ENCODE assay signal across 8 cellular contexts in genomic region chr19:35628264-35628564, GRCh38. TPM values are rescaled to one million over a fixed set of nuclear protein-coding genes. Genes with fewer than 3 reads are reported as not detected.
DNase-seq lines count a peak whose midpoint lies in the region; ATAC-seq and TF ChIP-seq lines count a peak whose summit lies in the region.

No MANE protein-coding gene starts in this region.

- H3K4me1 ChIP-seq in Peyer's patch (peaks cover 0 to 11% (median 7%) of the 10 kb centered on the region in 4 donors), esophagus squamous epithelium (peaks cover 12 to 26% (median 14%) of the 10 kb centered on the region in 3 donors), psoas muscle (peaks cover 13% of the 10 kb centered on the region)

- no peak for TF ChIP-seq CTCF in Peyer's patch (IDR thresholded peaks at IDR 0.05)
- TF ChIP-seq CTCF in esophagus squamous epithelium (IDR thresholded peaks at IDR 0.05): no peak
- no peak for TF ChIP-seq CTCF in psoas muscle (IDR thresholded peaks at IDR 0.05)

- H3K36me3 ChIP-seq in Peyer's patch (peaks cover 0 to 29% (median 0%) of the 10 kb centered on the region in 3 donors), esophagus squamous epithelium (peaks cover 7 to 34% (median 28%) of the 10 kb centered on the region in 3 donors), psoas muscle (ENCODE audit: insufficient read depth in 1 of 2, low read depth in 1 of 2) (peaks cover 4 to 36% of the 10 kb centered on the region in 2 donors)

- H3K4me3 ChIP-seq in GM08714 (ENCODE audit: low read length) (peak overlapping the region; percentile 94), Peyer's patch (peak overlapping the region; percentile 57 to 100 (median 72)), esophagus squamous epithelium (peak overlapping the region; percentile 84 to 96 (median 90)), psoas muscle (peak overlapping the region; percentile 83)

- no peaks in the 10 kb centered on the region for H3K9me3 ChIP-seq in Peyer's patch
- H3K9me3 ChIP-seq in esophagus squamous epithelium: no peaks in the 10 kb centered on the region
- no peaks in the 10 kb centered on the region for H3K9me3 ChIP-seq in psoas muscle

- WGBS in esophagus squamous epithelium, 2 donors: 4 to 8% methylated on average over 9 of the region's 9 CpGs
- WGBS in psoas muscle, 3 donors: 7 to 10% (median 9%) methylated on average over 9 of the region's 9 CpGs

- H3K27ac ChIP-seq in Peyer's patch (peak overlapping the region; percentile 85 to 96 (median 88)), esophagus squamous epithelium (peak overlapping the region; percentile 92 to 97 (median 93)), psoas muscle (peak overlapping the region; percentile 94)

- intact Hi-C loops in esophagus squamous epithelium (cut with DNase I) (no loop called here), psoas muscle (cut with DNase I) (loop anchor here in 1 of 2 donors (2.0 kb wide), 1 partner anchor 83 kb away; the partner anchor contains the start of gene TMEM147)

- ATAC-seq in psoas muscle (no peak), HG03175 (IDR thresholded peaks at IDR 0.05; ENCODE audit: unreplicated experiment) (no peak), HG03342 (IDR thresholded peaks at IDR 0.05; ENCODE audit: unreplicated experiment) (no peak)

- DNase-seq in Peyer's patch (no peak), esophagus squamous epithelium (lab: John Stamatoyannopoulos, UW) (no peak), psoas muscle (no peak), putamen (ENCODE audit: low spot score) (no peak), NCI-H446 treated with DMSO at 0.1 percent for 48 hours (lab: John Stamatoyannopoulos, UW) (no peak)

- no peak for TF ChIP-seq POLR2A in Peyer's patch (IDR thresholded peaks at IDR 0.05)
- TF ChIP-seq POLR2A in esophagus squamous epithelium (IDR thresholded peaks at IDR 0.05): no peak

- no peaks in the 10 kb centered on the region for H3K27me3 ChIP-seq in Peyer's patch
- no peaks in the 10 kb centered on the region for H3K27me3 ChIP-seq in esophagus squamous epithelium
- H3K27me3 ChIP-seq in psoas muscle (ENCODE audit: insufficient read depth in 3 of 3, low read length in 2 of 3): no peaks in the 10 kb centered on the region

RNA-seq across cellular contexts. Expression of gene RBM42, which starts 0.6 kb away (rescaled TPM):
- total RNA-seq in Peyer's patch (10 to 100 TPM; 57.3 to 64.4 (median 63.1) TPM), esophagus squamous epithelium (10 to 100 TPM; 52.1 to 59.1 (median 53.0) TPM), psoas muscle (10 to 100 TPM; 50.1 to 68.1 (median 59.1) TPM)
- 10 to 100 TPM; 53.2 to 69.1 (median 61.1) TPM for polyA plus RNA-seq in psoas muscle

RNA-seq across cellular contexts. Expression of gene ETV2, which starts 13.3 kb away (rescaled TPM):
- total RNA-seq in Peyer's patch: 1 to 10 TPM in 2 of 4 donors, not detected in 2; 1.6 to 1.8 TPM
- under 1 TPM in 2 of 4 donors, not detected in 2; 0.31 to 0.44 TPM for total RNA-seq in esophagus squamous epithelium
- not detected for total RNA-seq in psoas muscle
- polyA plus RNA-seq in psoas muscle: under 1 TPM; 0.19 to 0.23 (median 0.20) TPM

RNA-seq across cellular contexts. Expression of gene HAUS5, which starts 15.7 kb away (rescaled TPM):
- total RNA-seq in Peyer's patch: 10 to 100 TPM in 2 of 4 donors, 1 to 10 TPM in 2; 2.8 to 42.9 (median 8.3) TPM
- total RNA-seq in esophagus squamous epithelium: 10 to 100 TPM in 2 of 4 donors, 1 to 10 TPM in 2; 3.5 to 11.5 (median 10.6) TPM
- total RNA-seq in psoas muscle: 1 to 10 TPM; 2.5 to 6.1 (median 4.8) TPM
- 1 to 10 TPM; 3.3 to 3.9 (median 3.6) TPM for polyA plus RNA-seq in psoas muscle

RNA-seq across cellular contexts. Expression of gene COX6B1, which starts 19.9 kb away (rescaled TPM):
- total RNA-seq in Peyer's patch: 100 to 1,000 TPM; 462 to 930 (median 787) TPM
- 100 to 1,000 TPM; 582 to 942 (median 761) TPM for total RNA-seq in esophagus squamous epithelium
- total RNA-seq in psoas muscle: 100 to 1,000 TPM; 631 to 878 (median 757) TPM
- polyA plus RNA-seq in psoas muscle: 1,000 to 10,000 TPM in 2 of 3 donors, 100 to 1,000 TPM in 1; 912 to 1,724 (median 1,459) TPM

RNA-seq across cellular contexts. Expression of gene UPK1A, which starts 38.1 kb away (rescaled TPM):
- total RNA-seq in Peyer's patch (not detected), esophagus squamous epithelium (10 to 100 TPM in 1 of 4 donors, 1 to 10 TPM in 2, not detected in 1; 4.6 to 18.7 (median 9.8) TPM), psoas muscle (not detected)
- polyA plus RNA-seq in psoas muscle: under 1 TPM; 0.17 to 0.31 (median 0.24) TPM
